30 cellular contexts compared by ENCODE assay signal in genomic region chr1:36298640-36299039, GRCh38. TPM values are rescaled to one million over a fixed set of nuclear protein-coding genes. Genes with fewer than 3 reads are reported as not detected.
DNase-seq lines count a peak whose midpoint lies in the region; ATAC-seq and TF ChIP-seq lines count a peak whose summit lies in the region.
"Had no signal": no experiment of that assay in that cellular context is flagged by ENCODE, and none has a peak within 500 bp of the region (broad histone marks: within the 10 kb centered on the region; RNA-seq: fewer than 3 reads in every experiment).

No MANE protein-coding gene starts in this region.

- H3K27me3 Mint-ChIP-seq in activated naive CD4-positive, alpha-beta T cell treated with anti-CD3 and anti-CD28 coated beads for 36 hours (ENCODE audit: low read depth): no peaks in the 10 kb centered on the region
- H3K27me3 Mint-ChIP-seq in activated naive CD4-positive, alpha-beta T cell treated with anti-CD3 and anti-CD28 coated beads, Interleukin-2, amount 10 ng/mL, durations not matched to agents 7 days and 5 days: no peaks in the 10 kb centered on the region
- H3K27me3 Mint-ChIP-seq in HFFc6 (ENCODE audit: insufficient read depth): peaks cover 2% of the 10 kb centered on the region; the same call in 1 of the 2 replicates
- H3K27me3 Mint-ChIP-seq in activated naive CD8-positive, alpha-beta T cell treated with anti-CD3 and anti-CD28 coated beads, Interleukin-2, amount 50 U/mL, for 24 hours: no peaks in the 10 kb centered on the region

- no peaks in the 10 kb centered on the region for H3K9me3 Mint-ChIP-seq in activated naive CD4-positive, alpha-beta T cell treated with anti-CD3 and anti-CD28 coated beads for 36 hours
- no peaks in the 10 kb centered on the region for H3K9me3 Mint-ChIP-seq in activated naive CD4-positive, alpha-beta T cell treated with anti-CD3 and anti-CD28 coated beads, Interleukin-2, amount 10 ng/mL, durations not matched to agents 7 days and 5 days
- no peaks in the 10 kb centered on the region for H3K9me3 Mint-ChIP-seq in HFFc6
- no peaks in the 10 kb centered on the region for H3K9me3 Mint-ChIP-seq in activated naive CD8-positive, alpha-beta T cell treated with anti-CD3 and anti-CD28 coated beads, Interleukin-2, amount 50 U/mL, for 24 hours
- no peaks in the 10 kb centered on the region for H3K9me3 Mint-ChIP-seq in stimulated activated effector memory CD8-positive, alpha-beta T cell treated with anti-CD3 and anti-CD28 coated beads, Interleukin-12 subunit alpha, Interleukin-12 subunit beta, amount 100 ng/mL, for 72 hours
- H3K9me3 Mint-ChIP-seq: neural progenitor cell had no signal

- CTCF ChIA-PET in activated naive CD4-positive, alpha-beta T cell treated with anti-CD3 and anti-CD28 coated beads for 36 hours (lab: Charles Lee): interaction anchor here (0.6 to 2.8 kb wide), 4 partner anchors 13 to 149 kb away, joined by 3 to 11 read pairs (median 6); partner anchors contain the start of gene TRAPPC3
- CTCF ChIA-PET in activated naive CD4-positive, alpha-beta T cell treated with anti-CD3 and anti-CD28 coated beads, Interleukin-2, amount 10 ng/mL, durations not matched to agents 7 days and 5 days (lab: Charles Lee): interaction anchor here (0.8 to 1.0 kb wide), 2 partner anchors 11 to 201 kb away, joined by 3 to 4 read pairs; no protein-coding TSS in a partner anchor

- DNase-seq in activated naive CD4-positive, alpha-beta T cell treated with anti-CD3 and anti-CD28 coated beads for 36 hours: no peak
- DNase-seq in activated naive CD4-positive, alpha-beta T cell treated with anti-CD3 and anti-CD28 coated beads, Interleukin-2, amount 10 ng/mL, durations not matched to agents 7 days and 5 days: no peak
- no peak for DNase-seq in HFFc6
- DNase-seq in activated naive CD8-positive, alpha-beta T cell treated with anti-CD3 and anti-CD28 coated beads, Interleukin-2, amount 50 U/mL, for 24 hours: no peak
- DNase-seq in stimulated activated effector memory CD8-positive, alpha-beta T cell treated with anti-CD3 and anti-CD28 coated beads, Interleukin-12 subunit alpha, Interleukin-12 subunit beta, amount 100 ng/mL, for 72 hours (ENCODE audit: low spot score in 2 of 2): no peak
- no peak for DNase-seq in NCI-H1105 treated with DMSO at 0.1 percent for 48 hours (lab: John Stamatoyannopoulos, UW)
- no peak for DNase-seq in middle frontal gyrus (ENCODE audit: extremely low spot score, low spot score)
- DNase-seq in nucleus accumbens (lab: John Stamatoyannopoulos, UW): no peak
- DNase-seq: activated CD4-positive, alpha-beta T cell treated with anti-CD3 and anti-CD28 coated beads for 4 hours; central memory CD4-positive, alpha-beta T cell; COR-L47; cortex of kidney; esophagus squamous epithelium; foreskin keratinocyte; heart left ventricle; KBM-7; kidney; left ventricle myocardium superior; mesendoderm; NCI-H1417; NCI-H2081; NCI-H2227 treated with DMSO at 0.1 percent for 48 hours; NCI-H526; SHP77 treated with DMSO at 0.1 percent for 48 hours; stimulated activated CD4-positive, alpha-beta T cell treated with anti-CD3 and anti-CD28 coated beads, Interleukin-12 subunit alpha, Interleukin-12 subunit beta, amount 100 ng/mL, for 4 hours; stimulated activated CD4-positive, alpha-beta T cell treated with anti-CD3 and anti-CD28 coated beads, Interleukin-2, amount 100 ng/mL, for 48 hours; trophoblast cell had no signal

- TF ChIP-seq CTCF in HFFc6 (IDR thresholded peaks at IDR 0.05): no peak

- intact Hi-C loops in activated naive CD4-positive, alpha-beta T cell treated with anti-CD3 and anti-CD28 coated beads for 36 hours (cut with micrococcal nuclease): no loop called here

- H3K36me3 Mint-ChIP-seq in activated naive CD4-positive, alpha-beta T cell treated with anti-CD3 and anti-CD28 coated beads for 36 hours (ENCODE audit: low read depth): peaks cover 34% of the 10 kb centered on the region
- peaks cover 56% of the 10 kb centered on the region for H3K36me3 Mint-ChIP-seq in activated naive CD4-positive, alpha-beta T cell treated with anti-CD3 and anti-CD28 coated beads, Interleukin-2, amount 10 ng/mL, durations not matched to agents 7 days and 5 days
- peaks cover 46% of the 10 kb centered on the region for H3K36me3 Mint-ChIP-seq in HFFc6 (ENCODE audit: low read depth)
- H3K36me3 Mint-ChIP-seq in activated naive CD8-positive, alpha-beta T cell treated with anti-CD3 and anti-CD28 coated beads, Interleukin-2, amount 50 U/mL, for 24 hours (ENCODE audit: low read depth): peaks cover 64% of the 10 kb centered on the region
- H3K36me3 Mint-ChIP-seq in stimulated activated effector memory CD8-positive, alpha-beta T cell treated with anti-CD3 and anti-CD28 coated beads, Interleukin-12 subunit alpha, Interleukin-12 subunit beta, amount 100 ng/mL, for 72 hours: peaks cover 100% of the 10 kb centered on the region

- H3K27ac Mint-ChIP-seq in activated naive CD4-positive, alpha-beta T cell treated with anti-CD3 and anti-CD28 coated beads for 36 hours: peak overlapping the region; percentile 72
- H3K27ac Mint-ChIP-seq in activated naive CD4-positive, alpha-beta T cell treated with anti-CD3 and anti-CD28 coated beads, Interleukin-2, amount 10 ng/mL, durations not matched to agents 7 days and 5 days: no peak overlapping the region
- H3K27ac Mint-ChIP-seq in HFFc6: peak overlapping the region; percentile 18
- peak overlapping the region; percentile 39 for H3K27ac Mint-ChIP-seq in activated naive CD8-positive, alpha-beta T cell treated with anti-CD3 and anti-CD28 coated beads, Interleukin-2, amount 50 U/mL, for 24 hours
- H3K27ac Mint-ChIP-seq in stimulated activated effector memory CD8-positive, alpha-beta T cell treated with anti-CD3 and anti-CD28 coated beads, Interleukin-12 subunit alpha, Interleukin-12 subunit beta, amount 100 ng/mL, for 72 hours: peak overlapping the region; percentile 34
- H3K27ac Mint-ChIP-seq: neural progenitor cell had no signal

- peaks cover 46% of the 10 kb centered on the region for H3K4me1 Mint-ChIP-seq in activated naive CD4-positive, alpha-beta T cell treated with anti-CD3 and anti-CD28 coated beads for 36 hours (ENCODE audit: low read depth)
- peaks cover 13% of the 10 kb centered on the region for H3K4me1 Mint-ChIP-seq in activated naive CD4-positive, alpha-beta T cell treated with anti-CD3 and anti-CD28 coated beads, Interleukin-2, amount 10 ng/mL, durations not matched to agents 7 days and 5 days
- peaks cover 26% of the 10 kb centered on the region for H3K4me1 Mint-ChIP-seq in HFFc6 (ENCODE audit: low read depth)
- peaks cover 48% of the 10 kb centered on the region for H3K4me1 Mint-ChIP-seq in activated naive CD8-positive, alpha-beta T cell treated with anti-CD3 and anti-CD28 coated beads, Interleukin-2, amount 50 U/mL, for 24 hours
- peaks cover 23% of the 10 kb centered on the region for H3K4me1 Mint-ChIP-seq in stimulated activated effector memory CD8-positive, alpha-beta T cell treated with anti-CD3 and anti-CD28 coated beads, Interleukin-12 subunit alpha, Interleukin-12 subunit beta, amount 100 ng/mL, for 72 hours
- H3K4me1 Mint-ChIP-seq: neural progenitor cell had no signal

- no peak overlapping the region for H3K4me3 Mint-ChIP-seq in activated naive CD4-positive, alpha-beta T cell treated with anti-CD3 and anti-CD28 coated beads for 36 hours
- no peak overlapping the region for H3K4me3 Mint-ChIP-seq in activated naive CD4-positive, alpha-beta T cell treated with anti-CD3 and anti-CD28 coated beads, Interleukin-2, amount 10 ng/mL, durations not matched to agents 7 days and 5 days
- no peak overlapping the region for H3K4me3 Mint-ChIP-seq in HFFc6
- H3K4me3 Mint-ChIP-seq in activated naive CD8-positive, alpha-beta T cell treated with anti-CD3 and anti-CD28 coated beads, Interleukin-2, amount 50 U/mL, for 24 hours: no peak overlapping the region
- no peak overlapping the region for H3K4me3 Mint-ChIP-seq in stimulated activated effector memory CD8-positive, alpha-beta T cell treated with anti-CD3 and anti-CD28 coated beads, Interleukin-12 subunit alpha, Interleukin-12 subunit beta, amount 100 ng/mL, for 72 hours
- H3K4me3 Mint-ChIP-seq: neural progenitor cell had no signal

- ATAC-seq in activated naive CD8-positive, alpha-beta T cell treated with anti-CD3 and anti-CD28 coated beads, Interleukin-2, amount 50 U/mL, for 24 hours: no peak
- ATAC-seq in stimulated activated effector memory CD8-positive, alpha-beta T cell treated with anti-CD3 and anti-CD28 coated beads, Interleukin-12 subunit alpha, Interleukin-12 subunit beta, amount 100 ng/mL, for 72 hours: no peak
- ATAC-seq: foreskin keratinocyte, heart left ventricle, left ventricle myocardium superior, Panc1, sciatic nerve had no signal

RNA-seq across cellular contexts. Expression of gene SH3D21, which starts 7.5 kb away (rescaled TPM):
- 1 to 10 TPM; 2.3 to 2.7 TPM for total RNA-seq in activated naive CD4-positive, alpha-beta T cell treated with anti-CD3 and anti-CD28 coated beads for 36 hours
- 1 to 10 TPM; 2.7 to 5.3 (median 2.9) TPM for total RNA-seq in HFFc6 (2021; fragmentation: NEBNext Ultra II Directional; extraction: Animal tissue kit (Norgen Biotek cat#: 25700))

RNA-seq across cellular contexts. Expression of gene EVA1B, which starts 24.8 kb away (rescaled TPM):
- total RNA-seq in activated naive CD4-positive, alpha-beta T cell treated with anti-CD3 and anti-CD28 coated beads for 36 hours: 1 to 10 TPM; 1.9 to 2.1 TPM
- 100 to 1,000 TPM; 152 to 206 (median 155) TPM for total RNA-seq in HFFc6 (2021; fragmentation: NEBNext Ultra II Directional; extraction: Animal tissue kit (Norgen Biotek cat#: 25700))

Comparison
In these comparisons a context has a peak if more than half of its experiments do, and no peak if none do; other contexts are left out.
1. RNA of gene EVA1B, which starts 24.8 kb away (total RNA-seq): 152 to 206 TPM in HFFc6; 1.9 to 2.1 TPM in activated naive CD4-positive, alpha-beta T cell treated with anti-CD3 and anti-CD28 coated beads for 36 hours; every median in the first group is over 10 times any median in the second.